ENCODE assay signal across 20 cellular contexts in the genomic region with DNA sequence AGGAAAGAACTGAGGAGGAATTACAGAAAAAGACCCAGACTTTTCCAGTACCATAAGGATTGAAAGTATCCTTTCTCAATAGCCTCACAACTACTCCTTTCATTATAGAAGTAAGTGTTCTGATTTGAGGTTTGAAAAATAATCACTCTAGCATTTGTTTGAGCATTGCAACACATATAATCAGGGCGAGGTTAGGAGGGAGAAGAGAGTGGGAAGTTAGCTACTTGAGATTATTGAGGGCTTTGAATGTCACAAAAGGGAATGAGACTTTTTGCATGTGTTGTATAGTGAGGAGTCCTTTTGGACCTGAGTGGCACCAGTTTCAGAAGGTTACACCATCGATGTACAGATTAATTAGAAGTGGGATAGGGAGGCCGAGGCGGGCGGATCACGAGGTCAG.
DNase-seq lines count a peak whose midpoint lies in the region; ATAC-seq, FAIRE-seq and TF ChIP-seq lines count a peak whose summit lies in the region.
"Had no signal": no experiment of that assay in that cellular context is flagged by ENCODE, and none has a peak within 500 bp of the region (broad histone marks: within the 10 kb centered on the region; RNA-seq: fewer than 3 reads in every experiment).

No MANE protein-coding gene starts in this region.

- H3K27me3 ChIP-seq in HCT116 (ENCODE audit: insufficient read depth, low read length) (no peaks in the 10 kb centered on the region), astrocyte (ENCODE audit: insufficient read depth, low read length) (no peaks in the 10 kb centered on the region)

- H3K27me3 Mint-ChIP-seq in astrocyte (ENCODE audit: low read depth, unreplicated experiment): no peaks in the 10 kb centered on the region

- TF ChIP-seq RAD21 in HCT116 (IDR thresholded peaks at IDR 0.05; ENCODE audit: low read depth): no peak

- FAIRE-seq in astrocyte (lab: Jason Lieb, UNC): no peak
- FAIRE-seq: GM19239 had no signal

- no peaks in the 10 kb centered on the region for H3K9me3 ChIP-seq in HCT116 (ENCODE audit: control insufficient read depth in 1 of 2, insufficient read depth in 1 of 2, low read depth in 1 of 2, low read length in 2 of 2)
- H3K9me3 ChIP-seq in astrocyte (ENCODE audit: insufficient read depth, low read depth, low read length): no peaks in the 10 kb centered on the region

- peak overlapping the region; percentile 9 for H3K27ac Mint-ChIP-seq in astrocyte (ENCODE audit: unreplicated experiment)

- no peaks in the 10 kb centered on the region for H3K36me3 ChIP-seq in HCT116 (ENCODE audit: control insufficient read depth in 1 of 2, insufficient read depth in 2 of 2, low read length in 2 of 2)
- no peaks in the 10 kb centered on the region for H3K36me3 ChIP-seq in astrocyte (ENCODE audit: insufficient read depth, low read length)

- H3K9me3 Mint-ChIP-seq in astrocyte (ENCODE audit: unreplicated experiment): no peaks in the 10 kb centered on the region

- intact Hi-C loops in HCT116 (cut with micrococcal nuclease): no loop called here
- intact Hi-C loops in left cardiac atrium (cut with DNase I): no loop called here

- POLR2A ChIA-PET in HCT116 (lab: Charles Lee): no interaction called here

- no peaks in the 10 kb centered on the region for H3K36me3 Mint-ChIP-seq in astrocyte (ENCODE audit: low read depth, unreplicated experiment)

- H3K9me2 ChIP-seq in HCT116 (ENCODE audit: insufficient read depth): no peaks in the 10 kb centered on the region

- H4K20me1 ChIP-seq in HCT116 (ENCODE audit: insufficient read depth) (no peaks in the 10 kb centered on the region), astrocyte (ENCODE audit: insufficient read depth, low read length) (no peaks in the 10 kb centered on the region)

- TF ChIP-seq CTCF in HCT116 (IDR thresholded peaks at IDR 0.05 in 2 of 3, conservative IDR thresholded peaks at IDR 0.05 in 1 of 3; ENCODE audit: borderline replicate concordance in 1 of 3, insufficient read depth in 1 of 3, low read depth in 2 of 3, low read length in 2 of 3) (no peak), astrocyte (IDR thresholded peaks at IDR 0.05; ENCODE audit: insufficient read depth, low read depth, low read length) (no peak)

- no peak overlapping the region for H3K9ac ChIP-seq in HCT116 (ENCODE audit: low read length)
- no peak overlapping the region for H3K9ac ChIP-seq in astrocyte (ENCODE audit: low read length)

- BruUV-seq in HCT116 (replicated peaks; lab: Mats Ljungman, UMichigan): no TSS peak

- ATAC-seq in HCT116 (no peak), left cardiac atrium (no peak)

- RAD21 ChIA-PET in HCT116 (lab: Charles Lee; ENCODE audit: low non-redundant PET in 1 of 2, low total read pairs in 2 of 2, uncharacterized antibody in 2 of 2, unreplicated experiment in 2 of 2): no interaction called here

- H2AFZ ChIP-seq in HCT116 (ENCODE audit: low read depth, low read length, poor library complexity, severe bottlenecking): peak overlapping the region; percentile 36
- H2AFZ ChIP-seq in astrocyte (ENCODE audit: low read depth, low read length): no peak overlapping the region

- DNase-seq in HCT116 (ENCODE audit: low read depth, low spot score) (no peak), astrocyte (ENCODE audit: low read depth) (no peak), iris pigment epithelial cell (ENCODE audit: low read depth) (peak; percentile 42), NCI-H2227 treated with DMSO at 0.1 percent for 48 hours (lab: John Stamatoyannopoulos, UW) (no peak), activated gamma-delta T cell (lab: John Stamatoyannopoulos, UW) (no peak), left cardiac atrium (no peak), DMS153 (lab: John Stamatoyannopoulos, UW) (no peak)
- DNase-seq: ACHN, AML-193, DMS 273 treated with DMSO at 0.1 percent for 48 hours, GDM1, NCI-H1105 treated with DMSO at 0.1 percent for 48 hours, NCI-H1694 treated with DMSO at 0.1 percent for 48 hours, NCI-H510A treated with DMSO at 0.1 percent for 48 hours, NCI-H774, OCI-M1, RPMI8226, SHP77 treated with DMSO at 0.1 percent for 48 hours had no signal

- TF ChIP-seq POLR2A in HCT116 (IDR thresholded peaks at IDR 0.05; ENCODE audit: borderline replicate concordance, extremely low read depth, insufficient read depth, insufficient read length): no peak

- CTCF ChIA-PET in HCT116 (lab: Charles Lee): no interaction called here

- H3K4me2 ChIP-seq in HCT116 (ENCODE audit: low read length) (no peak overlapping the region), astrocyte (ENCODE audit: low read length) (no peak overlapping the region)

- no peak overlapping the region for H3K4me3 Mint-ChIP-seq in astrocyte (ENCODE audit: unreplicated experiment)

- H3K4me1 ChIP-seq in HCT116 (ENCODE audit: control insufficient read depth in 1 of 2, insufficient read depth in 2 of 2, low read length in 2 of 2): peaks cover 5 to 15% of the 10 kb centered on the region in 2 experiments
- peaks cover 21% of the 10 kb centered on the region for H3K4me1 ChIP-seq in astrocyte (ENCODE audit: insufficient read depth, low read length)

- peaks cover 29% of the 10 kb centered on the region for H3K4me1 Mint-ChIP-seq in astrocyte (ENCODE audit: low read depth, unreplicated experiment)

- H3K27ac ChIP-seq in HCT116 (ENCODE audit: low read depth, low read length) (no peak overlapping the region), astrocyte (ENCODE audit: low read depth, low read length) (no peak overlapping the region)
- H3K27ac ChIP-seq: C4-2B had no signal

- no peak overlapping the region for H3K4me3 ChIP-seq in HCT116 (replicated peaks in 1 of 2; ENCODE audit: low read depth in 1 of 2, low read length in 2 of 2)
- no peak overlapping the region for H3K4me3 ChIP-seq in astrocyte (ENCODE audit: insufficient read depth, low read depth, low read length)

- H3K79me2 ChIP-seq in HCT116 (ENCODE audit: insufficient read depth, low read length) (no peaks in the 10 kb centered on the region), astrocyte (ENCODE audit: insufficient read depth, low read length) (no peaks in the 10 kb centered on the region)

TF ChIP-seq in HCT116, 20 proteins besides CTCF, POLR2A, EP300 and RAD21:
- TF ChIP-seq SRF (IDR thresholded peaks at IDR 0.05; ENCODE audit: low read depth): no peak
- TF ChIP-seq CBX3 (IDR thresholded peaks at IDR 0.05; ENCODE audit: low read depth): no peak
- no peak for TF ChIP-seq ELF1 (IDR thresholded peaks at IDR 0.05; ENCODE audit: borderline replicate concordance, low read depth)
- TF ChIP-seq JUND (IDR thresholded peaks at IDR 0.05): no peak
- TF ChIP-seq EZH2 (IDR thresholded peaks at IDR 0.05): no peak
- no peak for TF ChIP-seq REST (IDR thresholded peaks at IDR 0.05; ENCODE audit: low read depth)
- no peak for TF ChIP-seq SP1 (IDR thresholded peaks at IDR 0.05; ENCODE audit: low read depth)
- no peak for TF ChIP-seq ZFX (IDR thresholded peaks at IDR 0.05)
- no peak for TF ChIP-seq MAX (IDR thresholded peaks at IDR 0.05)
- TF ChIP-seq POLR2AphosphoS5 (IDR thresholded peaks at IDR 0.05; ENCODE audit: low read depth, low read length): no peak
- TF ChIP-seq EGR1 (IDR thresholded peaks at IDR 0.05; ENCODE audit: low read depth): no peak
- TF ChIP-seq, protein P1, sequence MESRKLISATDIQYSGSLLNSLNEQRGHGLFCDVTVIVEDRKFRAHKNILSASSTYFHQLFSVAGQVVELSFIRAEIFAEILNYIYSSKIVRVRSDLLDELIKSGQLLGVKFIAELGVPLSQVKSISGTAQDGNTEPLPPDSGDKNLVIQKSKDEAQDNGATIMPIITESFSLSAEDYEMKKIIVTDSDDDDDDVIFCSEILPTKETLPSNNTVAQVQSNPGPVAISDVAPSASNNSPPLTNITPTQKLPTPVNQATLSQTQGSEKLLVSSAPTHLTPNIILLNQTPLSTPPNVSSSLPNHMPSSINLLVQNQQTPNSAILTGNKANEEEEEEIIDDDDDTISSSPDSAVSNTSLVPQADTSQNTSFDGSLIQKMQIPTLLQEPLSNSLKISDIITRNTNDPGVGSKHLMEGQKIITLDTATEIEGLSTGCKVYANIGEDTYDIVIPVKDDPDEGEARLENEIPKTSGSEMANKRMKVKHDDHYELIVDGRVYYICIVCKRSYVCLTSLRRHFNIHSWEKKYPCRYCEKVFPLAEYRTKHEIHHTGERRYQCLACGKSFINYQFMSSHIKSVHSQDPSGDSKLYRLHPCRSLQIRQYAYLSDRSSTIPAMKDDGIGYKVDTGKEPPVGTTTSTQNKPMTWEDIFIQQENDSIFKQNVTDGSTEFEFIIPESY (IDR thresholded peaks at IDR 0.05; ENCODE audit: extremely low read depth, insufficient replicate concordance, low read length): no peak
